13 cellular contexts compared by ENCODE assay signal in the genomic region with DNA sequence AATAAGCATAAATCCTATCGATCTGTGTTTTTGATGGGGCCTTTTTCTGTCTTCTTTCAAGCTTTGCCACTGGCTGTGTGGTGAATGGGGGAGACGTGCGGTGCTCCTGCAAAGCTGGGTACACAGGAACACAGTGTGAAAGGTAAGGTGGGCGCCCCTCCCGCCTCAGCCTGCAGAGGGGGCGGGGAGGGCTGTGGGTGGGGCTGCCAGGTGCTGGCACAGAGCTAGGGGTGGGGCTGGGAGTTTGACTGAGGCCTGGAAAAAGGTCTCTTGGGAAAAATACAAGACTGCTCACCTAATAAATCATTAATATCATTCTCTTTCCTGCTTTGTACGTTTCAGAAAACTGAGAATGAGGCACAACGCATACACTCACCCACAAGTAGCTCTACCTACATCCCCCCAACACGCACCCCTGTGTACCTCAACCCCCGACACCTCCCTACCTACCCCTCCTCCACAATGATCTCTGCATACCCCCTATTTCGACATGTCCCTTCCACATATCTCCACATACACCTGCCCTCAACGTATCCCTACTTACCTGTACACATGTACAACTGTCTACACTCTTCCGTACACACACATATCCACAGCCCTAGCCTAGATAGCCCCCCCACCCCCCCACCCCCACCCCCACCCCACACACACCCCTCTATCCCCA.
A peak's percentile ranks its signal among the peaks of the same experiment; 100 is the strongest.
DNase-seq lines count a peak whose midpoint lies in the region; ATAC-seq and TF ChIP-seq lines count a peak whose summit lies in the region.
"Had no signal": no experiment of that assay in that cellular context is flagged by ENCODE, and none has a peak within 500 bp of the region (broad histone marks: within the 10 kb centered on the region; RNA-seq: fewer than 3 reads in every experiment).

No MANE protein-coding gene starts in this region.

- H3K9ac ChIP-seq in mucosa of stomach (ENCODE audit: low read length): peak overlapping the region; percentile 10

- no peak for TF ChIP-seq CTCF in MCF 10A (IDR thresholded peaks at IDR 0.05; ENCODE audit: unreplicated experiment)

- ATAC-seq in Right ventricle myocardium inferior (peak; percentile 4), Right ventricle myocardium superior (ENCODE audit: poor library complexity) (no peak)

- peak overlapping the region; percentile 86 for H3K27ac Mint-ChIP-seq in MCF 10A (ENCODE audit: low read depth, unreplicated experiment)
- H3K27ac Mint-ChIP-seq in activated CD4-positive, alpha-beta memory T cell treated with anti-CD3 and anti-CD28 coated beads for 36 hours: no peak overlapping the region

- CTCF ChIA-PET in MCF 10A (lab: Yijun Ruan, JAX): interaction anchor here (0.5 to 1.9 kb wide), 5 partner anchors 12 to 1435 kb away, joined by 3 to 6 read pairs (median 4); no protein-coding TSS in a partner anchor
- CTCF ChIA-PET in activated CD4-positive, alpha-beta memory T cell treated with anti-CD3 and anti-CD28 coated beads for 36 hours (lab: Charles Lee): interaction anchor here (1.2 kb wide), 1 partner anchor 79 kb away, joined by 3 read pairs; no protein-coding TSS in a partner anchor

- H3K36me3 Mint-ChIP-seq in MCF 10A (ENCODE audit: insufficient read depth, unreplicated experiment): peaks cover 93% of the 10 kb centered on the region
- H3K36me3 Mint-ChIP-seq in activated CD4-positive, alpha-beta memory T cell treated with anti-CD3 and anti-CD28 coated beads for 36 hours: no peaks in the 10 kb centered on the region

- no peaks in the 10 kb centered on the region for H3K27me3 Mint-ChIP-seq in MCF 10A (ENCODE audit: insufficient read depth, unreplicated experiment)
- no peaks in the 10 kb centered on the region for H3K27me3 Mint-ChIP-seq in activated CD4-positive, alpha-beta memory T cell treated with anti-CD3 and anti-CD28 coated beads for 36 hours

- H3K36me3 ChIP-seq in mucosa of stomach (ENCODE audit: control insufficient read depth, insufficient read depth, low read length) (no peaks in the 10 kb centered on the region), urinary bladder (ENCODE audit: insufficient read depth) (no peaks in the 10 kb centered on the region)
- H3K36me3 ChIP-seq: SJSA1 had no signal

- H3K4me3 ChIP-seq in mucosa of stomach (ENCODE audit: low read length): no peak overlapping the region
- H3K4me3 ChIP-seq in urinary bladder (ENCODE audit: low read depth, low read length): no peak overlapping the region
- H3K4me3 ChIP-seq: psoas muscle, SJSA1 had no signal

- peak overlapping the region; percentile 34 for H3K4me3 Mint-ChIP-seq in MCF 10A (ENCODE audit: unreplicated experiment)
- no peak overlapping the region for H3K4me3 Mint-ChIP-seq in activated CD4-positive, alpha-beta memory T cell treated with anti-CD3 and anti-CD28 coated beads for 36 hours

- POLR2A ChIA-PET in MCF 10A (lab: Yijun Ruan, JAX): interaction anchor here (0.7 to 10.1 kb wide), 12 partner anchors 12 to 431 kb away, joined by 3 to 123 read pairs (median 5); partner anchors contain the start of gene RIOK3
- POLR2A ChIA-PET in activated CD4-positive, alpha-beta memory T cell treated with anti-CD3 and anti-CD28 coated beads for 36 hours (lab: Charles Lee): no interaction called here

- peaks cover 64% of the 10 kb centered on the region for H3K4me1 Mint-ChIP-seq in MCF 10A (ENCODE audit: insufficient read depth, unreplicated experiment)
- peaks cover 14% of the 10 kb centered on the region for H3K4me1 Mint-ChIP-seq in activated CD4-positive, alpha-beta memory T cell treated with anti-CD3 and anti-CD28 coated beads for 36 hours (ENCODE audit: low read depth)

- H3K9me3 ChIP-seq in mucosa of stomach (ENCODE audit: control insufficient read depth, low read length): no peaks in the 10 kb centered on the region
- H3K9me3 ChIP-seq: psoas muscle, SJSA1 had no signal

- H3K27ac ChIP-seq in urinary bladder (ENCODE audit: low read depth) (peak overlapping the region; percentile 66), substantia nigra (ENCODE audit: low read depth, low read length, poor library complexity, severe bottlenecking) (no peak overlapping the region)
- H3K27ac ChIP-seq: psoas muscle, SJSA1 had no signal

- WGBS in urinary bladder: 73% methylated on average over 13 of the region's 13 CpGs

- H3K27me3 ChIP-seq in mucosa of stomach (ENCODE audit: control insufficient read depth, insufficient read depth, low read length): no peaks in the 10 kb centered on the region
- H3K27me3 ChIP-seq: SJSA1 had no signal

- intact Hi-C loops in Right ventricle myocardium inferior (cut with DNase I): no loop called here
- intact Hi-C loops in Right ventricle myocardium superior (cut with DNase I): no loop called here
- intact Hi-C loops in MCF 10A (cut with micrococcal nuclease): no loop called here
- intact Hi-C loops in activated CD4-positive, alpha-beta memory T cell treated with anti-CD3 and anti-CD28 coated beads for 36 hours (cut with micrococcal nuclease): no loop called here

- H3K4me1 ChIP-seq in mucosa of stomach (ENCODE audit: control insufficient read depth, insufficient read depth, low read length) (peaks cover 23% of the 10 kb centered on the region), urinary bladder (ENCODE audit: insufficient read depth) (no peaks in the 10 kb centered on the region)
- H3K4me1 ChIP-seq: psoas muscle, SJSA1 had no signal

- no TSS peak for BruUV-seq in MCF 10A (replicated peaks; lab: Mats Ljungman, UMichigan)

- no peak for DNase-seq in Right ventricle myocardium inferior (ENCODE audit: missing footprints)
- DNase-seq in Right ventricle myocardium superior: no peak
- peak; percentile 33 for DNase-seq in MCF 10A (ENCODE audit: unreplicated experiment)
- no peak for DNase-seq in HUDEP-2 (lab: John Stamatoyannopoulos, UW; ENCODE audit: unreplicated experiment in 76 of 76)
- no peak for DNase-seq in activated CD4-positive, alpha-beta memory T cell treated with anti-CD3 and anti-CD28 coated beads for 36 hours
- no peak for DNase-seq in substantia nigra (lab: John Stamatoyannopoulos, UW)
- DNase-seq: ACHN; activated CD8-positive, alpha-beta memory T cell treated with anti-CD3 and anti-CD28 coated beads, Interleukin-2, amount 50 U/mL, for 48 hours; caudate nucleus had no signal

- no peaks in the 10 kb centered on the region for H3K9me3 Mint-ChIP-seq in MCF 10A (ENCODE audit: unreplicated experiment)
- H3K9me3 Mint-ChIP-seq in activated CD4-positive, alpha-beta memory T cell treated with anti-CD3 and anti-CD28 coated beads for 36 hours: no peaks in the 10 kb centered on the region
